19 cellular contexts compared by ENCODE assay signal in genomic region chr4:152516156-152516555, GRCh38. TPM values are rescaled to one million over a fixed set of nuclear protein-coding genes. Genes with fewer than 3 reads are reported as not detected.
DNase-seq lines count a peak whose midpoint lies in the region; ATAC-seq and TF ChIP-seq lines count a peak whose summit lies in the region.
"Had no signal": no experiment of that assay in that cellular context is flagged by ENCODE, and none has a peak within 500 bp of the region (broad histone marks: within the 10 kb centered on the region; RNA-seq: fewer than 3 reads in every experiment).

No MANE protein-coding gene starts in this region.

- H3K36me3 ChIP-seq in adipocyte (ENCODE audit: control insufficient read depth, insufficient read depth, low read length, severe bottlenecking) (peaks cover 3% of the 10 kb centered on the region), upper lobe of left lung (no peaks in the 10 kb centered on the region), gastroesophageal sphincter (no peaks in the 10 kb centered on the region)
- H3K36me3 ChIP-seq: Peyer's patch, WERI-Rb-1 had no signal

- DNase-seq in AG20443 (ENCODE audit: low spot score): peak; percentile 11
- DNase-seq in HFF-Myc (ENCODE audit: extremely low read depth, low read depth): peak; percentile 36
- peak; percentile 20 for DNase-seq in adipocyte (ENCODE audit: low read depth)
- no peak for DNase-seq in foreskin keratinocyte
- no peak for DNase-seq in upper lobe of left lung
- no peak for DNase-seq in iPS-NIHi11 (ENCODE audit: low spot score)
- DNase-seq: activated CD8-positive, alpha-beta memory T cell treated with anti-CD3 and anti-CD28 coated beads for 24 hours; Caco-2; MM.1S; NCI-H187; Peyer's patch; stimulated activated CD4-positive, alpha-beta T cell treated with anti-CD3 and anti-CD28 coated beads, Interleukin-1b, Interleukin-23, amount 100 ng/mL, for 48 hours; substantia nigra; T-cell; WERI-Rb-1 had no signal

- TF ChIP-seq CTCF in HFF-Myc (IDR thresholded peaks at IDR 0.05; ENCODE audit: low read depth, low read length, missing control alignments) (no peak), foreskin keratinocyte (conservative IDR thresholded peaks at IDR 0.05) (no peak), upper lobe of left lung (IDR thresholded peaks at IDR 0.05) (no peak), gastroesophageal sphincter (IDR thresholded peaks at IDR 0.05) (no peak)

- ATAC-seq in foreskin keratinocyte (peak; percentile 39), HG03139 (IDR thresholded peaks at IDR 0.05; ENCODE audit: unreplicated experiment) (no peak), upper lobe of left lung (ENCODE audit: low FRiP score in 2 of 2) (no peak), gastroesophageal sphincter (no peak)
- ATAC-seq: activated T-helper 17 cell treated with anti-CD3 and anti-CD28 coated beads, Interleukin-2, amount 50 U/mL, for 72 hours; right cardiac atrium; T-cell had no signal

- WGBS in upper lobe of left lung, 2 donors: 89 to 96% methylated on average over 5 to 8 of the region's 8 CpGs
- WGBS in gastroesophageal sphincter (ENCODE audit: low coverage in 1 of 2), 2 donors: 59 to 88% methylated on average over 2 to 6 of the region's 8 CpGs

- H3K4me1 ChIP-seq in adipocyte (ENCODE audit: control insufficient read depth, insufficient read depth, low read length): peaks cover 16% of the 10 kb centered on the region
- H3K4me1 ChIP-seq in foreskin keratinocyte: peaks cover 22% of the 10 kb centered on the region
- H3K4me1 ChIP-seq in upper lobe of left lung: peaks cover 0 to 3% (median 0%) of the 10 kb centered on the region in 4 donors
- H3K4me1 ChIP-seq in gastroesophageal sphincter: peaks cover 0 to 7% (median 0%) of the 10 kb centered on the region in 3 donors
- H3K4me1 ChIP-seq: Caco-2, Peyer's patch had no signal

- no peak overlapping the region for H3K9ac ChIP-seq in adipocyte (ENCODE audit: low read length)

- TF ChIP-seq POLR2A in upper lobe of left lung (IDR thresholded peaks at IDR 0.05): no peak
- no peak for TF ChIP-seq POLR2A in gastroesophageal sphincter (IDR thresholded peaks at IDR 0.05)

- H3K27me3 ChIP-seq in adipocyte (replicated peaks; ENCODE audit: control insufficient read depth, insufficient read depth, low read length): no peaks in the 10 kb centered on the region
- no peaks in the 10 kb centered on the region for H3K27me3 ChIP-seq in foreskin keratinocyte
- H3K27me3 ChIP-seq in upper lobe of left lung: no peaks in the 10 kb centered on the region
- H3K27me3 ChIP-seq in gastroesophageal sphincter: no peaks in the 10 kb centered on the region
- H3K27me3 ChIP-seq: Peyer's patch had no signal

- H3K27ac ChIP-seq in foreskin keratinocyte (no peak overlapping the region), upper lobe of left lung (no peak overlapping the region), gastroesophageal sphincter (no peak overlapping the region)
- H3K27ac ChIP-seq: Peyer's patch, WERI-Rb-1 had no signal

- no peaks in the 10 kb centered on the region for H3K9me3 ChIP-seq in adipocyte (ENCODE audit: control insufficient read depth, low read length)
- H3K9me3 ChIP-seq in upper lobe of left lung: no peaks in the 10 kb centered on the region
- no peaks in the 10 kb centered on the region for H3K9me3 ChIP-seq in gastroesophageal sphincter
- H3K9me3 ChIP-seq: Caco-2, Peyer's patch had no signal

- TF ChIP-seq EP300 in upper lobe of left lung (IDR thresholded peaks at IDR 0.05): no peak
- no peak for TF ChIP-seq EP300 in gastroesophageal sphincter (IDR thresholded peaks at IDR 0.05)

- H3K4me3 ChIP-seq in HFF-Myc (replicated peaks; ENCODE audit: low read depth, low read length) (no peak overlapping the region), adipocyte (ENCODE audit: low read length) (no peak overlapping the region), upper lobe of left lung (no peak overlapping the region), gastroesophageal sphincter (no peak overlapping the region)
- H3K4me3 ChIP-seq: Peyer's patch had no signal

RNA-seq across cellular contexts. Expression of gene FBXW7, which starts 19.7 kb away (rescaled TPM):
- 39.3 and 41.0 TPM in 2 replicates for total RNA-seq in foreskin keratinocyte
- 6.6 and 7.2 TPM in 2 replicates for polyA plus RNA-seq in foreskin keratinocyte
- total RNA-seq in upper lobe of left lung: 100 to 1,000 TPM in 1 of 6 donors, 10 to 100 TPM in 5; 36.5 to 116 (median 52.5) TPM
- total RNA-seq in gastroesophageal sphincter: 100 to 1,000 TPM in 1 of 4 donors, 10 to 100 TPM in 3; 55.1 to 120 (median 85.5) TPM

Comparison
In these comparisons a context has a peak if more than half of its experiments do, and no peak if none do; other contexts are left out.
1. DNase-seq: peak in AG20443 (single experiment), HFF-Myc (single experiment) and adipocyte (single experiment); none in foreskin keratinocyte (0 of 2), upper lobe of left lung (0 of 2) and iPS-NIHi11 (single experiment).